24 cellular contexts compared by ENCODE assay signal in genomic region chr6:41549673-41550072, GRCh38. TPM values are rescaled to one million over a fixed set of nuclear protein-coding genes. Genes with fewer than 3 reads are reported as not detected.
DNase-seq lines count a peak whose midpoint lies in the region; ATAC-seq and TF ChIP-seq lines count a peak whose summit lies in the region.
"Had no signal": no experiment of that assay in that cellular context is flagged by ENCODE, and none has a peak within 500 bp of the region (broad histone marks: within the 10 kb centered on the region; RNA-seq: fewer than 3 reads in every experiment).

No MANE protein-coding gene starts in this region.

- peaks cover 23 to 34% (median 29%) of the 10 kb centered on the region in 11 experiments for H3K27me3 ChIP-seq in BLaER1 treated with 17β-estradiol and CSF1 and Interleukin-3, amounts not matched to agents 10 nM and 100 nM
- H3K27me3 ChIP-seq in HUES6 (ENCODE audit: control insufficient read depth, insufficient read depth, low read length): peaks cover 88% of the 10 kb centered on the region
- H3K27me3 ChIP-seq: ascending aorta, gastroesophageal sphincter, vagina had no signal

- H3K36me3 Mint-ChIP-seq in endothelial cell (ENCODE audit: low read depth, unreplicated experiment): peaks cover 9% of the 10 kb centered on the region
- H3K36me3 Mint-ChIP-seq in natural killer cell treated with Interleukin-12 subunit alpha and Interleukin-12 subunit beta and Interleukin-15 and Interleukin-18, amount 100 ng/mL, for 72 hours: peaks cover 10% of the 10 kb centered on the region
- H3K36me3 Mint-ChIP-seq: WTC11 had no signal

- H3K9me3 Mint-ChIP-seq in endothelial cell (ENCODE audit: unreplicated experiment): no peaks in the 10 kb centered on the region
- H3K9me3 Mint-ChIP-seq in natural killer cell treated with Interleukin-12 subunit alpha and Interleukin-12 subunit beta and Interleukin-15 and Interleukin-18, amount 100 ng/mL, for 72 hours: no peaks in the 10 kb centered on the region
- H3K9me3 Mint-ChIP-seq: T-helper 2 cell treated with Interferon-gamma antibody and Interleukin-4, amounts not matched to agents 5 μg/mL and 100 μg/mL, for 36 hours; WTC11 had no signal

- no peak overlapping the region for H3K27ac Mint-ChIP-seq in endothelial cell (ENCODE audit: unreplicated experiment)
- peak overlapping the region in 1 of 2 donors; percentile 36 for H3K27ac Mint-ChIP-seq in natural killer cell treated with Interleukin-12 subunit alpha and Interleukin-12 subunit beta and Interleukin-15 and Interleukin-18, amount 100 ng/mL, for 72 hours
- H3K27ac Mint-ChIP-seq: CD14-positive monocyte; T-helper 2 cell treated with Interferon-gamma antibody and Interleukin-4, amounts not matched to agents 5 μg/mL and 100 μg/mL, for 36 hours; WTC11 had no signal

- no peaks in the 10 kb centered on the region for H3K9me3 ChIP-seq in BLaER1 treated with 17β-estradiol and CSF1 and Interleukin-3, amounts not matched to agents 10 nM and 100 nM (replicated peaks in 1 of 11)
- no peaks in the 10 kb centered on the region for H3K9me3 ChIP-seq in HUES6 (ENCODE audit: control insufficient read depth, insufficient read depth, low read depth, low read length)
- H3K9me3 ChIP-seq: ascending aorta, esophagus muscularis mucosa, gastroesophageal sphincter, SK-N-SH, vagina had no signal

- H3K36me3 ChIP-seq in BLaER1 treated with 17β-estradiol and CSF1 and Interleukin-3, amounts not matched to agents 10 nM and 100 nM: peaks cover 11 to 37% (median 29%) of the 10 kb centered on the region in 11 experiments; a peak in 21 of 22 replicates
- H3K36me3 ChIP-seq in HUES6 (ENCODE audit: control insufficient read depth, insufficient read depth, low read length): no peaks in the 10 kb centered on the region

- peak overlapping the region; percentile 83 for H3K4me3 Mint-ChIP-seq in endothelial cell (ENCODE audit: unreplicated experiment)
- peak overlapping the region; percentile 65 for H3K4me3 Mint-ChIP-seq in natural killer cell treated with Interleukin-12 subunit alpha and Interleukin-12 subunit beta and Interleukin-15 and Interleukin-18, amount 100 ng/mL, for 72 hours

- H3K9ac ChIP-seq in BLaER1 treated with 17β-estradiol and CSF1 and Interleukin-3, amounts not matched to agents 10 nM and 100 nM: no peak overlapping the region
- no peak overlapping the region for H3K9ac ChIP-seq in HUES6 (ENCODE audit: low read length)
- H3K9ac ChIP-seq: SK-N-SH had no signal

- ATAC-seq in natural killer cell treated with Interleukin-12 subunit alpha and Interleukin-12 subunit beta and Interleukin-15 and Interleukin-18, amount 100 ng/mL, for 72 hours: no peak
- ATAC-seq: gastroesophageal sphincter, left cardiac atrium, sciatic nerve had no signal

- peaks cover 11% of the 10 kb centered on the region for H3K27me3 Mint-ChIP-seq in endothelial cell (ENCODE audit: unreplicated experiment)
- no peaks in the 10 kb centered on the region for H3K27me3 Mint-ChIP-seq in natural killer cell treated with Interleukin-12 subunit alpha and Interleukin-12 subunit beta and Interleukin-15 and Interleukin-18, amount 100 ng/mL, for 72 hours

- peaks cover 28 to 42% (median 36%) of the 10 kb centered on the region in 10 experiments for H3K4me1 ChIP-seq in BLaER1 treated with 17β-estradiol and CSF1 and Interleukin-3, amounts not matched to agents 10 nM and 100 nM
- H3K4me1 ChIP-seq in HUES6 (ENCODE audit: control insufficient read depth, insufficient read depth, low read length): peaks cover 76% of the 10 kb centered on the region

- no peak overlapping the region for H3K27ac ChIP-seq in BLaER1 treated with 17β-estradiol and CSF1 and Interleukin-3, amounts not matched to agents 10 nM and 100 nM
- H3K27ac ChIP-seq in HUES6 (ENCODE audit: low read depth, low read length): no peak overlapping the region
- H3K27ac ChIP-seq: ascending aorta, esophagus muscularis mucosa, gastroesophageal sphincter, vagina had no signal

- peaks cover 56% of the 10 kb centered on the region for H3K4me1 Mint-ChIP-seq in endothelial cell (ENCODE audit: unreplicated experiment)
- H3K4me1 Mint-ChIP-seq in natural killer cell treated with Interleukin-12 subunit alpha and Interleukin-12 subunit beta and Interleukin-15 and Interleukin-18, amount 100 ng/mL, for 72 hours (ENCODE audit: low read depth in 2 of 2): peaks cover 36 to 45% of the 10 kb centered on the region in 2 donors

- TF ChIP-seq CTCF in endothelial cell (IDR thresholded peaks at IDR 0.05; ENCODE audit: unreplicated experiment): no peak

- DNase-seq in endothelial cell (ENCODE audit: low spot score): no peak
- DNase-seq in natural killer cell treated with Interleukin-12 subunit alpha and Interleukin-12 subunit beta and Interleukin-15 and Interleukin-18, amount 100 ng/mL, for 72 hours (ENCODE audit: low spot score): no peak
- DNase-seq in midbrain (lab: John Stamatoyannopoulos, UW): no peak
- DNase-seq in NCI-H446 (lab: John Stamatoyannopoulos, UW): no peak
- DNase-seq in SHP77 (lab: John Stamatoyannopoulos, UW): no peak
- no peak for DNase-seq in SIG-M5 (lab: John Stamatoyannopoulos, UW)
- DNase-seq: activated naive CD4-positive, alpha-beta T cell treated with anti-CD3 and anti-CD28 coated beads, Interleukin-2, amount 50 U/mL, for 16 hours; activated T-cell treated with anti-CD3 and anti-CD28 coated beads, Interleukin-2, amount 50 U/mL, for 48 hours; DMS79 treated with DMSO at 0.1 percent for 48 hours; left cardiac atrium; NCI-H1105 treated with DMSO at 0.1 percent for 48 hours; NCI-H2081 treated with DMSO at 0.1 percent for 48 hours; SK-N-SH; stimulated activated CD4-positive, alpha-beta T cell treated with anti-CD3 and anti-CD28 coated beads, Interleukin-15, amount 100 ng/mL, for 24 hours had no signal

- peaks cover 74 to 81% (median 76%) of the 10 kb centered on the region in 11 experiments for H4K20me1 ChIP-seq in BLaER1 treated with 17β-estradiol and CSF1 and Interleukin-3, amounts not matched to agents 10 nM and 100 nM

- H3K4me3 ChIP-seq in BLaER1 treated with 17β-estradiol and CSF1 and Interleukin-3, amounts not matched to agents 10 nM and 100 nM: no peak overlapping the region
- H3K4me3 ChIP-seq in HUES6 (ENCODE audit: low read depth, low read length): peak overlapping the region; percentile 91
- H3K4me3 ChIP-seq: gastroesophageal sphincter, vagina had no signal

- peak overlapping the region in 9 of 11 experiments; percentile 92 to 100 (median 98); a peak in 10 of 22 replicates for H3K4me2 ChIP-seq in BLaER1 treated with 17β-estradiol and CSF1 and Interleukin-3, amounts not matched to agents 10 nM and 100 nM
- H3K4me2 ChIP-seq: SK-N-SH had no signal

RNA-seq across cellular contexts. Expression of gene FOXP4, which starts 3.5 kb away (rescaled TPM):
- 32.5 TPM for total RNA-seq in endothelial cell (ENCODE audit: unreplicated experiment)
- 100 to 1,000 TPM in 1 of 2 donors, 10 to 100 TPM in 1; 52.4 to 110 TPM for total RNA-seq in natural killer cell treated with Interleukin-12 subunit alpha and Interleukin-12 subunit beta and Interleukin-15 and Interleukin-18, amount 100 ng/mL, for 72 hours
